ENCODE assay signal across 11 cellular contexts in the genomic region with DNA sequence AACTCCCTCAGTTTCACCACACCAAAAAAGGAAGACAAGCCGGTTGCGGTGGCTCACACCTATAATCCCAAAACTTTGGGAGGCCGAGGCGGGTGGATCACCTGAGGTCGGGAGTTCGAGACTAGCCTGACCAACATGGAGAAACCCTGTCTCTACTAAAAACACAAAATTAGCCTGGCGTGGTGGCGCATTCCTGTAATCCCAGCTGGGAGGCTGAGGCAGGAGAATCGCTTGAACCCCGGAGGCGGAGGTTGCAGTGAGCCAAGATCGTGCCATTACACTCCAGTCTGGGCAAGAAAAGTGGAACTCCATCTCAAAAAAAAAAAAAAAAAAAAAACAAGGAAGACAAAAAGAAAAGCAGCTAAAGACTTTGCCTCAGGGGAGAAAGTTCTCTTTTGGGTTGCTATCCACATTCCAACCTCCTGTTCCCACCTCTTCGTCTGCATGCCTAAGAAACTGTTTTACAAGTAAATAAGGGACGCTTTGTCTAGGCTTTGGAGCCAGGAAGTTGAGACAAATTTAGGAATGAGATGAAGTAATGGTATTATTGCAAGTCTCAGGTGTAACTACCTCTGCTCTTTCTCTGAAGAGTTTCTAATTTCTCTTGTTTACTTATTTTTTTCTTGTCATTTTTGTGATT. TPM values are rescaled to one million over a fixed set of nuclear protein-coding genes. Genes with fewer than 3 reads are reported as not detected.
DNase-seq lines count a peak whose midpoint lies in the region; FAIRE-seq and TF ChIP-seq lines count a peak whose summit lies in the region.
"Not testable (repeated sequence)": the region's sequence is repeated elsewhere in the genome, so short reads cannot be mapped to it uniquely, and the experiment has no call there.
"Had no signal": no experiment of that assay in that cellular context is flagged by ENCODE, and none has a peak within 500 bp of the region (broad histone marks: within the 10 kb centered on the region; RNA-seq: fewer than 3 reads in every experiment).

No MANE protein-coding gene starts in this region.

- no CpG with 5 or more reads among the region's 14 CpGs for WGBS in H9 (ENCODE audit: extremely low coverage, insufficient read length, low lambda C conversion rate)
- WGBS in endodermal cell (ENCODE audit: insufficient coverage in 1 of 2, insufficient read length in 1 of 2), 2 experiments: 22 to 51% methylated on average over 4 to 14 of the region's 14 CpGs
- no CpG with 5 or more reads among the region's 14 CpGs for WGBS in iPS DF 6.9 (ENCODE audit: insufficient coverage, insufficient read length)

- not testable (repeated sequence) for H3K79me2 ChIP-seq in H9 (ENCODE audit: insufficient read depth, low read length)

- H3K36me3 ChIP-seq in bronchial epithelial cell (ENCODE audit: control insufficient read depth, insufficient read depth, low read length); endodermal cell (ENCODE audit: control insufficient read depth, insufficient read depth, low read length); iPS DF 6.9 (ENCODE audit: control insufficient read depth, insufficient read depth, low read length): not testable (repeated sequence)

- H3K36me3 Mint-ChIP-seq in H9 (ENCODE audit: insufficient read depth in 1 of 3, low read depth in 3 of 3); endodermal cell (ENCODE audit: low read depth): not testable (repeated sequence)

- H2AK5ac ChIP-seq in H9 (ENCODE audit: insufficient read length, low read length): not testable (repeated sequence)

- H3K27ac Mint-ChIP-seq in H9 (peak overlapping the region; percentile 80 to 100 (median 99)), endodermal cell (peak overlapping the region; percentile 93)

- not testable (repeated sequence) for H3K23me2 ChIP-seq in H9 (ENCODE audit: insufficient read length, low read depth, low read length, poor library complexity, severe bottlenecking)

- not testable (repeated sequence) for H3K56ac ChIP-seq in H9 (ENCODE audit: insufficient read length, low read depth, low read length)

- peak overlapping the region; percentile 48; the same call in 1 of the 2 replicates for H3K4ac ChIP-seq in H9 (ENCODE audit: low read depth, low read length)

- not testable (repeated sequence) for H3K27me3 Mint-ChIP-seq in H9 (ENCODE audit: low read depth)
- H3K27me3 Mint-ChIP-seq in endodermal cell (ENCODE audit: insufficient read depth): peaks cover 29% of the 10 kb centered on the region

- H2BK120ac ChIP-seq in H9 (ENCODE audit: low read depth, low read length, poor library complexity, severe bottlenecking): peak overlapping the region; percentile 72

- H3K4me1 Mint-ChIP-seq in H9 (peaks cover 46 to 47% of the 10 kb centered on the region in 2 experiments), endodermal cell (peaks cover 26% of the 10 kb centered on the region)

- peak overlapping the region in 1 of 2 experiments; percentile 68; a peak in 4 of 5 replicates for H3K4me3 Mint-ChIP-seq in H9
- not testable (repeated sequence) for H3K4me3 Mint-ChIP-seq in endodermal cell

- H3K14ac ChIP-seq in H9 (ENCODE audit: insufficient read depth, low read length): not testable (repeated sequence)

- peak overlapping the region; percentile 31 for H3K4me2 ChIP-seq in H9 (ENCODE audit: insufficient read depth, insufficient read length, low read length)

- not testable (repeated sequence) for H2BK5ac ChIP-seq in H9 (ENCODE audit: insufficient read length, low read length)

- H4K20me1 ChIP-seq in H9 (ENCODE audit: control insufficient read depth, insufficient read depth, insufficient read length): not testable (repeated sequence)

- FAIRE-seq in bronchial epithelial cell (lab: Jason Lieb, UNC): not testable (repeated sequence)

- not testable (repeated sequence) for H2AFZ ChIP-seq in H9 (ENCODE audit: low read length)

- H2BK20ac ChIP-seq in H9 (ENCODE audit: low read depth, low read length, poor library complexity, severe bottlenecking): peak overlapping the region; percentile 64

- not testable (repeated sequence) for H3K4me3 ChIP-seq in bronchial epithelial cell (ENCODE audit: low read depth, low read length); endodermal cell (ENCODE audit: low read length); iPS DF 6.9 (ENCODE audit: low read length)

- H3K9me3 ChIP-seq in H9 (ENCODE audit: control insufficient read depth, low read depth, low read length); endodermal cell (ENCODE audit: control insufficient read depth, low read length); iPS DF 6.9 (ENCODE audit: control insufficient read depth, insufficient read depth, low read length): not testable (repeated sequence)

- H3K23ac ChIP-seq in H9 (ENCODE audit: insufficient read length, low read depth, low read length): not testable (repeated sequence)

- not testable (repeated sequence) for TF ChIP-seq CTCF in H9 (conservative IDR thresholded peaks at IDR 0.05); bronchial epithelial cell (IDR thresholded peaks at IDR 0.05; ENCODE audit: insufficient read depth, low read length, severe bottlenecking); endodermal cell (conservative IDR thresholded peaks at IDR 0.05)

- H4K91ac ChIP-seq in H9 (ENCODE audit: insufficient read length, low read depth, low read length): not testable (repeated sequence)

- not testable (repeated sequence) for H3K27me3 ChIP-seq in H9 (ENCODE audit: insufficient read depth, low read length); bronchial epithelial cell (ENCODE audit: control insufficient read depth, insufficient read depth, low read length); iPS DF 6.9 (ENCODE audit: control insufficient read depth, insufficient read depth, low read length)
- peaks cover 32% of the 10 kb centered on the region for H3K27me3 ChIP-seq in endodermal cell (ENCODE audit: control insufficient read depth, insufficient read depth, low read length, poor library complexity, severe bottlenecking)

- peaks cover 21% of the 10 kb centered on the region for H3K4me1 ChIP-seq in H9 (ENCODE audit: insufficient read depth, low read length)
- H3K4me1 ChIP-seq in endodermal cell (ENCODE audit: control insufficient read depth, insufficient read depth, low read length); iPS DF 6.9 (ENCODE audit: control insufficient read depth, insufficient read depth, low read length): not testable (repeated sequence)

- not testable (repeated sequence) for H4K8ac ChIP-seq in H9 (replicated peaks; ENCODE audit: insufficient read length, low read depth, low read length)

- not testable (repeated sequence) for H4K5ac ChIP-seq in H9 (ENCODE audit: insufficient read length, low read depth, low read length)

- H3K9ac ChIP-seq in H9 (ENCODE audit: extremely low read depth, insufficient read length, low read length); endodermal cell (ENCODE audit: extremely low read depth, low read length, poor library complexity, severe bottlenecking): not testable (repeated sequence)

- H3K27ac ChIP-seq in H9 (ENCODE audit: insufficient read length, low read depth, low read length): peak overlapping the region; percentile 85
- H3K27ac ChIP-seq in endodermal cell (ENCODE audit: low read depth, low read length): not testable (repeated sequence)
- H3K27ac ChIP-seq in iPS DF 6.9 (ENCODE audit: low read length): peak overlapping the region; percentile 49
- peak overlapping the region; percentile 70 for H3K27ac ChIP-seq in substantia nigra (ENCODE audit: low read depth, low read length, poor library complexity, severe bottlenecking)

- DNase-seq in H9 (peak; percentile 80), RPMI7951 (ENCODE audit: low read depth) (peak; percentile 72), bronchial epithelial cell (ENCODE audit: low read depth) (peak; percentile 61), iPS DF 6.9 (ENCODE audit: low read depth, low spot score) (peak; percentile 80), kidney tubule cell (ENCODE audit: low spot score) (peak; percentile 30)
- not testable (repeated sequence) for DNase-seq in endodermal cell; substantia nigra (lab: John Stamatoyannopoulos, UW)

- H3K79me1 ChIP-seq in H9 (ENCODE audit: insufficient read depth, low read depth, low read length, poor library complexity, severe bottlenecking): not testable (repeated sequence)

- not testable (repeated sequence) for H2BK12ac ChIP-seq in H9 (ENCODE audit: insufficient read length, low read depth, low read length)

- not testable (repeated sequence) for H3K9me3 Mint-ChIP-seq in H9, endodermal cell

- not testable (repeated sequence) for H2BK15ac ChIP-seq in H9 (ENCODE audit: low read depth, low read length)

- H3T11ph ChIP-seq in H9 (ENCODE audit: low read length): not testable (repeated sequence)

- peak overlapping the region; percentile 76 for H3K18ac ChIP-seq in H9 (ENCODE audit: insufficient read length, low read depth, low read length)

RNA-seq across cellular contexts. Expression of a gene that starts 4.7 kb away (rescaled TPM):
- total RNA-seq in H9 (2021) (0.55 and 0.83 TPM in 2 replicates), bronchial epithelial cell (not detected in 2 replicates), endodermal cell (not detected)
- total RNA-seq in RPMI7951 (2014; rRNA removed; shearing (Covaris generic)): not detected in 2 replicates
- not detected for polyA plus RNA-seq in endodermal cell (2013, experiment 1 of 2)
- polyA plus RNA-seq in endodermal cell (2013, experiment 2 of 2): not detected
- total RNA-seq: CD8-positive, alpha-beta memory T cell; G401; IMR-90; SJCRH30 had no signal
- polyA plus RNA-seq: CD8-positive, alpha-beta memory T cell; IMR-90 had no signal

RNA-seq across cellular contexts. Expression of a gene that starts 19.3 kb away (rescaled TPM):
- total RNA-seq in H9 (2021) (1.4 and 1.7 TPM in 2 replicates), bronchial epithelial cell (0.90 and 1.6 TPM in 2 replicates), endodermal cell (under 1 TPM; 0.24 to 0.59 TPM)
- not detected in 2 replicates for total RNA-seq in RPMI7951 (2014; rRNA removed; shearing (Covaris generic))
- 0.11 TPM for polyA plus RNA-seq in endodermal cell (2013, experiment 1 of 2)
- polyA plus RNA-seq in endodermal cell (2013, experiment 2 of 2): not detected
- total RNA-seq: G401, IMR-90, SJCRH30 had no signal
- polyA plus RNA-seq: IMR-90 had no signal

RNA-seq across cellular contexts. Expression of a gene that starts 28.6 kb away (rescaled TPM):
- total RNA-seq in H9 (2021) (132 and 146 TPM in 2 replicates), bronchial epithelial cell (6.3 and 11.1 TPM in 2 replicates), endodermal cell (10 to 100 TPM; 81.8 to 99.1 TPM)
- total RNA-seq in RPMI7951 (2014; rRNA removed; shearing (Covaris generic)): 3.3 and 5.0 TPM in 2 replicates
- 59.1 TPM for polyA plus RNA-seq in endodermal cell (2013, experiment 1 of 2)
- polyA plus RNA-seq in endodermal cell (2013, experiment 2 of 2): 52.2 TPM
